Comparison of ENCODE assay signal across 31 cellular contexts in the genomic region with DNA sequence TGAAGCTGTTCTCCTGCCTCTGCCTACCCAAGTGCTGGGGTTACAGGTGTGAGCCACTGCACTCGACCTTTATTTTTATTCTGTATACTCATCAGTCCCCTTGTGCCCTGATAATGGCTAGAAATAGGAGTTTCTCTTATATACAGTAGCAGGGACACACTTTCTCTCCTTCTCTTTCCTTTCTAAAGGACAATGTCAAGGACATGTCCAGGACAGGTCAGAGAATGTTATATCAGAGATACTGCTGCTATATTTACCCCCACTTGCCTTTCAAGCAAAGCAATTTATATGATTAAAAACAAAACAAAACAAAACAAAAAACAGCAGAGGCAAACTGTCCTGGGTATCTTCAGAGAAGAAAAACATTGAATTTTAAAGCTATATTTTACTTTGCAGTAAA.
"Had no signal": no experiment of that assay in that cellular context is flagged by ENCODE, and none has a peak within 500 bp of the region (broad histone marks: within the 10 kb centered on the region; RNA-seq: fewer than 3 reads in every experiment).

No MANE protein-coding gene starts in this region.

- H3K36me3 Mint-ChIP-seq: activated naive CD8-positive, alpha-beta T cell treated with anti-CD3 and anti-CD28 coated beads for 36 hours; immature natural killer cell; mesothelial cell of epicardium; naive B cell; stimulated activated effector memory CD8-positive, alpha-beta T cell treated with anti-CD3 and anti-CD28 coated beads, Interleukin-12 subunit alpha, Interleukin-12 subunit beta, amount 100 ng/mL, for 72 hours; type B pancreatic cell had no signal

- H3K4me3 Mint-ChIP-seq: activated B cell treated with CpG ODN at 0.5 μM for 24 hours; activated naive CD4-positive, alpha-beta T cell treated with anti-CD3 and anti-CD28 coated beads for 36 hours; activated naive CD8-positive, alpha-beta T cell treated with anti-CD3 and anti-CD28 coated beads for 36 hours; activated T-helper 1 cell treated with anti-CD3 and anti-CD28 coated beads, Interleukin-12 subunit alpha, Interleukin-12 subunit beta, Interleukin-2, Interleukin-4 antibody, amounts not matched to agents 30 ng/mL and 10 ng/mL and 1 ng/mL, durations not matched to agents 14 hours and 24 hours and 36 hours; effector memory CD8-positive, alpha-beta T cell; immature natural killer cell; mesothelial cell of epicardium; naive B cell; nephron progenitor cell; stimulated activated effector memory CD8-positive, alpha-beta T cell treated with anti-CD3 and anti-CD28 coated beads, Interleukin-12 subunit alpha, Interleukin-12 subunit beta, amount 100 ng/mL, for 72 hours; stimulated activated naive CD8-positive, alpha-beta T cell treated with anti-CD3 and anti-CD28 coated beads, Interleukin-15, Interleukin-2, amounts not matched to agents 100 ng/mL and 50 ng/mL, for 24 hours; type B pancreatic cell had no signal

- H3K27ac Mint-ChIP-seq: activated B cell treated with CpG ODN at 0.5 μM for 24 hours; activated naive CD4-positive, alpha-beta T cell treated with anti-CD3 and anti-CD28 coated beads for 36 hours; activated naive CD8-positive, alpha-beta T cell treated with anti-CD3 and anti-CD28 coated beads for 36 hours; activated T-helper 1 cell treated with anti-CD3 and anti-CD28 coated beads, Interleukin-12 subunit alpha, Interleukin-12 subunit beta, Interleukin-2, Interleukin-4 antibody, amounts not matched to agents 30 ng/mL and 10 ng/mL and 1 ng/mL, durations not matched to agents 14 hours and 24 hours and 36 hours; effector memory CD8-positive, alpha-beta T cell; mesothelial cell of epicardium; nephron progenitor cell; stimulated activated effector memory CD8-positive, alpha-beta T cell treated with anti-CD3 and anti-CD28 coated beads, Interleukin-12 subunit alpha, Interleukin-12 subunit beta, amount 100 ng/mL, for 72 hours; stimulated activated naive CD8-positive, alpha-beta T cell treated with anti-CD3 and anti-CD28 coated beads, Interleukin-15, Interleukin-2, amounts not matched to agents 100 ng/mL and 50 ng/mL, for 24 hours; type B pancreatic cell had no signal

- H3K27me3 ChIP-seq: adrenal gland, body of pancreas, gastroesophageal sphincter, neutrophil, sigmoid colon, uterus had no signal

- H3K27ac ChIP-seq: adrenal gland, body of pancreas, gastroesophageal sphincter, neutrophil, sigmoid colon, thoracic aorta, uterus had no signal

- H3K36me3 ChIP-seq: adrenal gland, gastroesophageal sphincter, neutrophil, sigmoid colon, thoracic aorta, uterus had no signal

- H3K27me3 Mint-ChIP-seq: activated B cell treated with CpG ODN at 0.5 μM for 24 hours; activated naive CD8-positive, alpha-beta T cell treated with anti-CD3 and anti-CD28 coated beads for 36 hours; effector memory CD8-positive, alpha-beta T cell; naive B cell; stimulated activated naive CD8-positive, alpha-beta T cell treated with anti-CD3 and anti-CD28 coated beads, Interleukin-15, Interleukin-2, amounts not matched to agents 100 ng/mL and 50 ng/mL, for 24 hours; type B pancreatic cell had no signal

- H3K4me1 ChIP-seq: adrenal gland, body of pancreas, gastroesophageal sphincter, sigmoid colon, uterus had no signal

- H3K4me1 Mint-ChIP-seq: activated B cell treated with CpG ODN at 0.5 μM for 24 hours, immature natural killer cell, naive B cell had no signal

- H3K9me3 Mint-ChIP-seq: activated B cell treated with CpG ODN at 0.5 μM for 24 hours; activated naive CD4-positive, alpha-beta T cell treated with anti-CD3 and anti-CD28 coated beads for 36 hours; activated naive CD8-positive, alpha-beta T cell treated with anti-CD3 and anti-CD28 coated beads for 36 hours; activated T-helper 1 cell treated with anti-CD3 and anti-CD28 coated beads, Interleukin-12 subunit alpha, Interleukin-12 subunit beta, Interleukin-2, Interleukin-4 antibody, amounts not matched to agents 30 ng/mL and 10 ng/mL and 1 ng/mL, durations not matched to agents 14 hours and 24 hours and 36 hours; effector memory CD8-positive, alpha-beta T cell; immature natural killer cell; mesothelial cell of epicardium; naive B cell; nephron progenitor cell; stimulated activated effector memory CD8-positive, alpha-beta T cell treated with anti-CD3 and anti-CD28 coated beads, Interleukin-12 subunit alpha, Interleukin-12 subunit beta, amount 100 ng/mL, for 72 hours; stimulated activated naive CD8-positive, alpha-beta T cell treated with anti-CD3 and anti-CD28 coated beads, Interleukin-15, Interleukin-2, amounts not matched to agents 100 ng/mL and 50 ng/mL, for 24 hours; type B pancreatic cell had no signal

- DNase-seq: activated B cell treated with CpG ODN at 0.5 μM for 24 hours; activated CD4-positive, alpha-beta T cell treated with anti-CD3 and anti-CD28 coated beads, Interleukin-2, amount 50 U/mL, for 4 hours; activated effector memory CD4-positive, alpha-beta T cell treated with anti-CD3 and anti-CD28 coated beads, Interleukin-2, amount 50 U/mL, for 16 hours; activated naive CD4-positive, alpha-beta T cell treated with anti-CD3 and anti-CD28 coated beads for 36 hours; activated naive CD8-positive, alpha-beta T cell treated with anti-CD3 and anti-CD28 coated beads for 36 hours; activated T-cell treated with anti-CD3 and anti-CD28 coated beads for 4 hours; adrenal gland; aorta; body of pancreas; cortex of kidney; effector memory CD8-positive, alpha-beta T cell; erythroblast; hypothalamus; immature natural killer cell; kidney; left colon; naive B cell; nephron progenitor cell; sigmoid colon; small intestine; stimulated activated CD4-positive, alpha-beta T cell treated with anti-CD3 and anti-CD28 coated beads, Interleukin-4, amount 100 ng/mL, for 24 hours; uterus had no signal

- H3K4me3 ChIP-seq: adrenal gland, body of pancreas, gastroesophageal sphincter, lung, sigmoid colon, thoracic aorta, uterus had no signal

- ATAC-seq: body of pancreas; effector memory CD8-positive, alpha-beta T cell; gastroesophageal sphincter; left colon; stimulated activated effector memory CD8-positive, alpha-beta T cell treated with anti-CD3 and anti-CD28 coated beads, Interleukin-12 subunit alpha, Interleukin-12 subunit beta, amount 100 ng/mL, for 72 hours had no signal

- H3K9me3 ChIP-seq: adrenal gland, body of pancreas, gastroesophageal sphincter, neutrophil, sigmoid colon, thoracic aorta, uterus had no signal
